In genomic region chrX:118751950-118752783, GRCh38 we compare ENCODE assay signal across 8 cellular contexts. TPM values are rescaled to one million over a fixed set of nuclear protein-coding genes. Genes with fewer than 3 reads are reported as not detected.
DNase-seq lines count a peak whose midpoint lies in the region; ATAC-seq lines count a peak whose summit lies in the region.

No MANE protein-coding gene starts in this region.

- peak; percentile 92 for ATAC-seq in GM18498 (IDR thresholded peaks at IDR 0.05; ENCODE audit: unreplicated experiment)
- ATAC-seq in GM21423 (IDR thresholded peaks at IDR 0.05; ENCODE audit: unreplicated experiment) = peak; percentile 87
- peak; percentile 86 for ATAC-seq in HG03280 (IDR thresholded peaks at IDR 0.05; ENCODE audit: unreplicated experiment)
- no peak for ATAC-seq in activated T-cell treated with anti-CD3 and anti-CD28 coated beads, Interleukin-2, amount 50 U/mL, for 4 hours

- DNase-seq in dermis blood vessel endothelial cell (peak; percentile 73), NCI-H2029 treated with DMSO at 0.1 percent for 48 hours (lab: John Stamatoyannopoulos, UW) (no peak), islet precursor cell (no peak)
- DNase-seq in effector CD8-positive, alpha-beta T cell (lab: John Stamatoyannopoulos, UW) = no peak
- no peak for DNase-seq in activated T-cell treated with anti-CD3 and anti-CD28 coated beads, Interleukin-2, amount 50 U/mL, for 4 hours

- peaks cover 2% of the 10 kb centered on the region for H3K4me1 Mint-ChIP-seq in activated T-cell treated with anti-CD3 and anti-CD28 coated beads, Interleukin-2, amount 50 U/mL, for 4 hours (ENCODE audit: low read depth)

- H3K27me3 Mint-ChIP-seq in activated T-cell treated with anti-CD3 and anti-CD28 coated beads, Interleukin-2, amount 50 U/mL, for 4 hours (ENCODE audit: low read depth) = peaks cover 12% of the 10 kb centered on the region

- no peak overlapping the region for H3K4me3 Mint-ChIP-seq in activated T-cell treated with anti-CD3 and anti-CD28 coated beads, Interleukin-2, amount 50 U/mL, for 4 hours

- no peaks in the 10 kb centered on the region for H3K9me3 Mint-ChIP-seq in activated T-cell treated with anti-CD3 and anti-CD28 coated beads, Interleukin-2, amount 50 U/mL, for 4 hours

- H3K36me3 Mint-ChIP-seq in activated T-cell treated with anti-CD3 and anti-CD28 coated beads, Interleukin-2, amount 50 U/mL, for 4 hours (ENCODE audit: insufficient read depth) = no peaks in the 10 kb centered on the region

RNA-seq across cellular contexts. Expression of gene IL13RA1, which starts 24.8 kb away (rescaled TPM):
- total RNA-seq in dermis blood vessel endothelial cell = 80.6 and 85.4 TPM in 2 replicates
- total RNA-seq in activated T-cell treated with anti-CD3 and anti-CD28 coated beads, Interleukin-2, amount 50 U/mL, for 4 hours = 1 to 10 TPM in 1 of 3 donors, under 1 TPM in 2; 0.26 to 2.0 (median 0.40) TPM

Comparison
In these comparisons a context has a peak if more than half of its experiments do, and no peak if none do; other contexts are left out.
1. ATAC-seq: peak in GM18498 (single experiment), GM21423 (single experiment) and HG03280 (single experiment); none in activated T-cell treated with anti-CD3 and anti-CD28 coated beads, Interleukin-2, amount 50 U/mL, for 4 hours (0 of 2).
2. RNA of gene IL13RA1, which starts 24.8 kb away (total RNA-seq): 80.6 to 85.4 TPM in dermis blood vessel endothelial cell; 0.26 to 2.0 TPM in activated T-cell treated with anti-CD3 and anti-CD28 coated beads, Interleukin-2, amount 50 U/mL, for 4 hours; every median in the first group is over 10 times any median in the second.